Comparison of ENCODE assay signal across 17 cellular contexts in genomic region chr17:8953152-8953885, GRCh38. TPM values are rescaled to one million over a fixed set of nuclear protein-coding genes. Genes with fewer than 3 reads are reported as not detected.
DNase-seq lines count a peak whose midpoint lies in the region; ATAC-seq lines count a peak whose summit lies in the region.
"Had no signal": no experiment of that assay in that cellular context is flagged by ENCODE, and none has a peak within 500 bp of the region (broad histone marks: within the 10 kb centered on the region; RNA-seq: fewer than 3 reads in every experiment).

No MANE protein-coding gene starts in this region.

- H3K36me3 Mint-ChIP-seq in activated naive CD4-positive, alpha-beta T cell treated with anti-CD3 and anti-CD28 coated beads, Interleukin-2, amount 10 ng/mL, durations not matched to agents 7 days and 5 days: peaks cover 84% of the 10 kb centered on the region
- peaks cover 23% of the 10 kb centered on the region for H3K36me3 Mint-ChIP-seq in IgD-negative memory B cell
- H3K36me3 Mint-ChIP-seq in effector memory CD8-positive, alpha-beta T cell (ENCODE audit: insufficient read depth): peaks cover 68% of the 10 kb centered on the region
- peaks cover 45% of the 10 kb centered on the region for H3K36me3 Mint-ChIP-seq in stimulated activated effector memory CD8-positive, alpha-beta T cell treated with anti-CD3 and anti-CD28 coated beads, Interleukin-12 subunit alpha, Interleukin-12 subunit beta, amount 100 ng/mL, for 72 hours

- peaks cover 99% of the 10 kb centered on the region for H3K4me1 Mint-ChIP-seq in activated naive CD4-positive, alpha-beta T cell treated with anti-CD3 and anti-CD28 coated beads, Interleukin-2, amount 10 ng/mL, durations not matched to agents 7 days and 5 days
- H3K4me1 Mint-ChIP-seq in IgD-negative memory B cell: peaks cover 58 to 82% (median 75%) of the 10 kb centered on the region in 3 donors
- peaks cover 84 to 86% of the 10 kb centered on the region in 2 donors for H3K4me1 Mint-ChIP-seq in effector memory CD8-positive, alpha-beta T cell (ENCODE audit: low read depth in 2 of 2)
- H3K4me1 Mint-ChIP-seq in stimulated activated effector memory CD8-positive, alpha-beta T cell treated with anti-CD3 and anti-CD28 coated beads, Interleukin-12 subunit alpha, Interleukin-12 subunit beta, amount 100 ng/mL, for 72 hours: peaks cover 97% of the 10 kb centered on the region

- no peak for DNase-seq in activated naive CD4-positive, alpha-beta T cell treated with anti-CD3 and anti-CD28 coated beads, Interleukin-2, amount 10 ng/mL, durations not matched to agents 7 days and 5 days
- DNase-seq in activated naive CD4-positive, alpha-beta T cell (lab: John Stamatoyannopoulos, UW): no peak
- DNase-seq in effector memory CD8-positive, alpha-beta T cell: peak in 1 of 3 experiments; percentile 35
- peak in 1 of 2 donors; percentile 47 for DNase-seq in stimulated activated effector memory CD8-positive, alpha-beta T cell treated with anti-CD3 and anti-CD28 coated beads, Interleukin-12 subunit alpha, Interleukin-12 subunit beta, amount 100 ng/mL, for 72 hours (ENCODE audit: low spot score in 2 of 2)
- DNase-seq in NCI-H748 (lab: John Stamatoyannopoulos, UW; ENCODE audit: unreplicated experiment) (no peak), AG20443 (ENCODE audit: low spot score) (no peak)
- DNase-seq: activated CD8-positive, alpha-beta memory T cell treated with anti-CD3 and anti-CD28 coated beads, Interleukin-2, amount 50 U/mL, for 48 hours; cerebellar nuclear complex; GDM1; HFFc6; NCI-H1436 treated with DMSO at 0.1 percent for 48 hours; NCI-H510A; OCI-M1; testis had no signal

- no peaks in the 10 kb centered on the region for H3K27me3 Mint-ChIP-seq in activated naive CD4-positive, alpha-beta T cell treated with anti-CD3 and anti-CD28 coated beads, Interleukin-2, amount 10 ng/mL, durations not matched to agents 7 days and 5 days
- H3K27me3 Mint-ChIP-seq in IgD-negative memory B cell: peaks cover 3% of the 10 kb centered on the region
- no peaks in the 10 kb centered on the region for H3K27me3 Mint-ChIP-seq in effector memory CD8-positive, alpha-beta T cell

- peak overlapping the region; percentile 94 for H3K27ac Mint-ChIP-seq in activated naive CD4-positive, alpha-beta T cell treated with anti-CD3 and anti-CD28 coated beads, Interleukin-2, amount 10 ng/mL, durations not matched to agents 7 days and 5 days
- peak overlapping the region; percentile 46 to 99 (median 96) for H3K27ac Mint-ChIP-seq in IgD-negative memory B cell
- H3K27ac Mint-ChIP-seq in effector memory CD8-positive, alpha-beta T cell: peak overlapping the region; percentile 97
- H3K27ac Mint-ChIP-seq in stimulated activated effector memory CD8-positive, alpha-beta T cell treated with anti-CD3 and anti-CD28 coated beads, Interleukin-12 subunit alpha, Interleukin-12 subunit beta, amount 100 ng/mL, for 72 hours: peak overlapping the region; percentile 88
- H3K27ac Mint-ChIP-seq: HFFc6 had no signal

- peaks cover 35% of the 10 kb centered on the region for H3K9me3 Mint-ChIP-seq in activated naive CD4-positive, alpha-beta T cell treated with anti-CD3 and anti-CD28 coated beads, Interleukin-2, amount 10 ng/mL, durations not matched to agents 7 days and 5 days
- peaks cover 0 to 1% (median 0%) of the 10 kb centered on the region in 3 donors for H3K9me3 Mint-ChIP-seq in IgD-negative memory B cell
- peaks cover 0 to 2% of the 10 kb centered on the region in 2 donors for H3K9me3 Mint-ChIP-seq in effector memory CD8-positive, alpha-beta T cell
- H3K9me3 Mint-ChIP-seq in stimulated activated effector memory CD8-positive, alpha-beta T cell treated with anti-CD3 and anti-CD28 coated beads, Interleukin-12 subunit alpha, Interleukin-12 subunit beta, amount 100 ng/mL, for 72 hours: no peaks in the 10 kb centered on the region

- CTCF ChIA-PET in activated naive CD4-positive, alpha-beta T cell treated with anti-CD3 and anti-CD28 coated beads, Interleukin-2, amount 10 ng/mL, durations not matched to agents 7 days and 5 days (lab: Charles Lee): interaction anchor here (0.7 to 1.0 kb wide), 3 partner anchors 10 to 52 kb away, joined by 3 to 5 read pairs (median 3); no protein-coding TSS in a partner anchor

- no peak overlapping the region for H3K4me3 Mint-ChIP-seq in activated naive CD4-positive, alpha-beta T cell treated with anti-CD3 and anti-CD28 coated beads, Interleukin-2, amount 10 ng/mL, durations not matched to agents 7 days and 5 days
- H3K4me3 Mint-ChIP-seq in IgD-negative memory B cell: peak overlapping the region; percentile 46 to 96 (median 90)
- peak overlapping the region; percentile 76 to 84 for H3K4me3 Mint-ChIP-seq in effector memory CD8-positive, alpha-beta T cell
- peak overlapping the region; percentile 84 for H3K4me3 Mint-ChIP-seq in stimulated activated effector memory CD8-positive, alpha-beta T cell treated with anti-CD3 and anti-CD28 coated beads, Interleukin-12 subunit alpha, Interleukin-12 subunit beta, amount 100 ng/mL, for 72 hours
- H3K4me3 Mint-ChIP-seq: HFFc6 had no signal

- peak; percentile 41 for ATAC-seq in effector memory CD8-positive, alpha-beta T cell (replicated peaks)
- no peak for ATAC-seq in stimulated activated effector memory CD8-positive, alpha-beta T cell treated with anti-CD3 and anti-CD28 coated beads, Interleukin-12 subunit alpha, Interleukin-12 subunit beta, amount 100 ng/mL, for 72 hours
- no peak for ATAC-seq in HG03442 (IDR thresholded peaks at IDR 0.05; ENCODE audit: unreplicated experiment)
- ATAC-seq: psoas muscle had no signal

RNA-seq across cellular contexts. Expression of gene PIK3R5, which starts 12.2 kb away (rescaled TPM):
- polyA plus RNA-seq in IgD-negative memory B cell: 30.7 TPM
